8 cellular contexts compared by ENCODE assay signal in the genomic region with DNA sequence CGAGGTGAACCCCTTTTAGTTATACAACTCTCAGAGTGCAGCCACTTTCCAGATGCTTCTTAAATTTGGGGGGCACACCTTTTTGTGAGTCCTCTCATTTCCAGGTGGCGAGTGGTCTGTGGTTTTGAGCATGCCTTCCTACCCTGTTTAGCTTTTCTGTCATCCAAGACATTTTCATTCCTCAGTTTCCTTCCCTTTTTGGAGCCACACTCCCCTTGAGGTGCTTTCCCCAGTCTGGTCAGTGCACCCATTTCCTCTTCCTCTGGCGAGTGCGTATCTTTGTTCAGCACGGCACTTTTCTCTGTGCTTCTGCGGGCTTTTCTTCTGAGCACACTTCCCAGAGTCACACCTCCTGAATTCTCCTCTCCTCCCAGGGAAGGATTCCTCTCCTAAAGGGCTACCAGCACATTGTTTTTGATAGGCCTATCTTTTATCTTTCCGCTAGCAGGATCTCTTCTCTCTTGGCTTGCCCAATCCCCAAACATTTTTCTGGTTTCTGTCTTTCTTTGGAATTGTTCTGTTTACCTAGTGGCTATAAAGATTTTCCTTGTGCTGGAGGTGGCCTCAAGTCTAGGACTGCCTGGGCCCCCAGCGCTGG. TPM values are rescaled to one million over a fixed set of nuclear protein-coding genes. Genes with fewer than 3 reads are reported as not detected.
A peak's percentile ranks its signal among the peaks of the same experiment; 100 is the strongest.
DNase-seq lines count a peak whose midpoint lies in the region; ATAC-seq and TF ChIP-seq lines count a peak whose summit lies in the region.

No MANE protein-coding gene starts in this region.

- H3K27me3 Mint-ChIP-seq in activated CD4-positive, alpha-beta T cell treated with anti-CD3 and anti-CD28 coated beads, Interleukin-2, amount 10 ng/mL, durations not matched to agents 24 days and 14 days, result no peaks in the 10 kb centered on the region
- peaks cover 13% of the 10 kb centered on the region for H3K27me3 Mint-ChIP-seq in neural progenitor cell (ENCODE audit: insufficient read depth, low read depth)

- H3K27ac Mint-ChIP-seq in activated CD4-positive, alpha-beta T cell treated with anti-CD3 and anti-CD28 coated beads, Interleukin-2, amount 10 ng/mL, durations not matched to agents 24 days and 14 days, result peak overlapping the region; percentile 88
- H3K27ac Mint-ChIP-seq in neural progenitor cell, result peak overlapping the region; percentile 7

- peaks cover 25% of the 10 kb centered on the region for H3K4me1 ChIP-seq in neural progenitor cell

- DNase-seq in AG10803 (ENCODE audit: low read depth) (no peak), HT-29 (ENCODE audit: low spot score) (peak; percentile 64), epithelial cell of prostate (ENCODE audit: low read depth, low spot score) (no peak), neural progenitor cell (ENCODE audit: low spot score) (peak; percentile 13), G401 (ENCODE audit: low spot score) (no peak)
- peak; percentile 85 for DNase-seq in activated CD4-positive, alpha-beta T cell treated with anti-CD3 and anti-CD28 coated beads, Interleukin-2, amount 10 ng/mL, durations not matched to agents 24 days and 14 days

- in situ Hi-C loops in G401 (cut with HindIII; ENCODE audit: low sequenced_read_pairs), result no loop called here

- intact Hi-C loops in activated CD4-positive, alpha-beta T cell treated with anti-CD3 and anti-CD28 coated beads, Interleukin-2, amount 10 ng/mL, durations not matched to agents 24 days and 14 days (cut with micrococcal nuclease), result loop anchor here (2.0 to 10.0 kb wide), 5 partner anchors 74 to 692 kb away; a partner anchor contains a TSS

- peaks cover 48% of the 10 kb centered on the region for H3F3A ChIP-seq in neural progenitor cell (ENCODE audit: low read depth)

- TF ChIP-seq CTCF in AG10803 (conservative IDR thresholded peaks at IDR 0.05; ENCODE audit: low read length), result no peak
- no peak for TF ChIP-seq CTCF in neural progenitor cell (IDR thresholded peaks at IDR 0.05)

- H3K9ac ChIP-seq in neural progenitor cell, result no peak overlapping the region

- H3K9me3 ChIP-seq in neural progenitor cell (ENCODE audit: low read depth), result no peaks in the 10 kb centered on the region

- H3K4me3 ChIP-seq in AG10803 (ENCODE audit: low read length) (peak overlapping the region; percentile 94), neural progenitor cell (peak overlapping the region; percentile 92)

- H2AFZ ChIP-seq in neural progenitor cell (replicated peaks), result no peak overlapping the region

- H4K20me1 ChIP-seq in neural progenitor cell (ENCODE audit: low read depth), result peaks cover 59% of the 10 kb centered on the region

- ATAC-seq in HG03039 (IDR thresholded peaks at IDR 0.05; ENCODE audit: unreplicated experiment), result no peak
- no peak for ATAC-seq in GM21786 (IDR thresholded peaks at IDR 0.05; ENCODE audit: unreplicated experiment)

- H3K4me3 Mint-ChIP-seq in activated CD4-positive, alpha-beta T cell treated with anti-CD3 and anti-CD28 coated beads, Interleukin-2, amount 10 ng/mL, durations not matched to agents 24 days and 14 days, result peak overlapping the region; percentile 81
- H3K4me3 Mint-ChIP-seq in neural progenitor cell, result peak overlapping the region; percentile 95

- H3K79me2 ChIP-seq in neural progenitor cell (ENCODE audit: low read depth), result peaks cover 62% of the 10 kb centered on the region

- H3K27me3 ChIP-seq in neural progenitor cell, result peaks cover 7% of the 10 kb centered on the region

- no peaks in the 10 kb centered on the region for H3K36me3 ChIP-seq in neural progenitor cell

- peaks cover 46% of the 10 kb centered on the region for H3K4me1 Mint-ChIP-seq in activated CD4-positive, alpha-beta T cell treated with anti-CD3 and anti-CD28 coated beads, Interleukin-2, amount 10 ng/mL, durations not matched to agents 24 days and 14 days
- H3K4me1 Mint-ChIP-seq in neural progenitor cell, result peaks cover 47% of the 10 kb centered on the region

- H3K9me3 Mint-ChIP-seq in activated CD4-positive, alpha-beta T cell treated with anti-CD3 and anti-CD28 coated beads, Interleukin-2, amount 10 ng/mL, durations not matched to agents 24 days and 14 days, result peaks cover 6% of the 10 kb centered on the region
- H3K9me3 Mint-ChIP-seq in neural progenitor cell, result peaks cover 8% of the 10 kb centered on the region

- H3K4me2 ChIP-seq in neural progenitor cell, result peak overlapping the region; percentile 95

- H3K27ac ChIP-seq in epithelial cell of prostate (peak overlapping the region; percentile 66), neural progenitor cell (no peak overlapping the region)

- H3K36me3 Mint-ChIP-seq in activated CD4-positive, alpha-beta T cell treated with anti-CD3 and anti-CD28 coated beads, Interleukin-2, amount 10 ng/mL, durations not matched to agents 24 days and 14 days (ENCODE audit: low read depth), result peaks cover 21% of the 10 kb centered on the region
- peaks cover 8% of the 10 kb centered on the region for H3K36me3 Mint-ChIP-seq in neural progenitor cell

RNA-seq across cellular contexts. Expression of a gene that starts 1.4 kb away (rescaled TPM):
- total RNA-seq in HT-29 (2014; rRNA removed; shearing (Covaris generic)), result 39.0 and 47.2 TPM in 2 replicates
- 53.8 and 62.9 TPM in 2 replicates for total RNA-seq in activated CD4-positive, alpha-beta T cell treated with anti-CD3 and anti-CD28 coated beads, Interleukin-2, amount 10 ng/mL, durations not matched to agents 24 days and 14 days
- 45.1 and 54.7 TPM in 2 replicates for total RNA-seq in neural progenitor cell (ENCODE audit: low replicate concordance)
- total RNA-seq in G401 (2014; rRNA removed; shearing (Covaris generic)), result 46.1 and 81.2 TPM in 2 replicates

RNA-seq across cellular contexts. Expression of a gene that starts 31.2 kb away (rescaled TPM):
- total RNA-seq in HT-29 (2014; rRNA removed; shearing (Covaris generic)), result 390 and 396 TPM in 2 replicates
- total RNA-seq in activated CD4-positive, alpha-beta T cell treated with anti-CD3 and anti-CD28 coated beads, Interleukin-2, amount 10 ng/mL, durations not matched to agents 24 days and 14 days, result 352 and 354 TPM in 2 replicates
- 359 and 555 TPM in 2 replicates for total RNA-seq in neural progenitor cell (ENCODE audit: low replicate concordance)
- total RNA-seq in G401 (2014; rRNA removed; shearing (Covaris generic)), result 275 and 324 TPM in 2 replicates

Comparison
In these comparisons a context has a peak if more than half of its experiments do, and no peak if none do; other contexts are left out.
1. DNase-seq: peak in HT-29 (single experiment), activated CD4-positive, alpha-beta T cell treated with anti-CD3 and anti-CD28 coated beads, Interleukin-2, amount 10 ng/mL, durations not matched to agents 24 days and 14 days (single experiment) and neural progenitor cell (single experiment); none in AG10803 (single experiment), epithelial cell of prostate (single experiment) and G401 (single experiment).